ENCODE assay signal across 12 cellular contexts in genomic region chr5:135310328-135310989, GRCh38.
A peak's percentile ranks its signal among the peaks of the same experiment; 100 is the strongest.
DNase-seq lines count a peak whose midpoint lies in the region; ATAC-seq lines count a peak whose summit lies in the region.
"Had no signal": no experiment of that assay in that cellular context is flagged by ENCODE, and none has a peak within 500 bp of the region (broad histone marks: within the 10 kb centered on the region; RNA-seq: fewer than 3 reads in every experiment).

No MANE protein-coding gene starts in this region.

- peak overlapping the region; percentile 77 for H3K27ac ChIP-seq in KOPT-K1 (ENCODE audit: low read depth, low read length, poor library complexity, severe bottlenecking)
- H3K27ac ChIP-seq: right atrium auricular region, tibial artery had no signal

- no peaks in the 10 kb centered on the region for H3K9me3 ChIP-seq in KOPT-K1 (ENCODE audit: insufficient read depth, low read length, poor library complexity, severe bottlenecking)
- no peaks in the 10 kb centered on the region for H3K9me3 ChIP-seq in T-helper 17 cell (ENCODE audit: control insufficient read depth, low read length, poor library complexity, severe bottlenecking)
- H3K9me3 ChIP-seq: right atrium auricular region, tibial artery had no signal

- H3K27me3 Mint-ChIP-seq in T-helper 2 cell treated with Interferon-gamma antibody and Interleukin-4, amounts not matched to agents 5 μg/mL and 100 μg/mL, for 36 hours (ENCODE audit: low read depth), result no peaks in the 10 kb centered on the region
- peaks cover 7% of the 10 kb centered on the region for H3K27me3 Mint-ChIP-seq in activated T-helper 17 cell treated with anti-CD3 and anti-CD28 coated beads, Interleukin-2, amount 50 U/mL, for 72 hours
- H3K27me3 Mint-ChIP-seq in T-helper 17 cell, result peaks cover 20% of the 10 kb centered on the region

- peaks cover 56% of the 10 kb centered on the region for H3K4me1 Mint-ChIP-seq in T-helper 2 cell treated with Interferon-gamma antibody and Interleukin-4, amounts not matched to agents 5 μg/mL and 100 μg/mL, for 36 hours (ENCODE audit: low read depth)
- peaks cover 18% of the 10 kb centered on the region for H3K4me1 Mint-ChIP-seq in activated T-helper 17 cell treated with anti-CD3 and anti-CD28 coated beads, Interleukin-2, amount 50 U/mL, for 72 hours
- H3K4me1 Mint-ChIP-seq in T-helper 17 cell, result peaks cover 3% of the 10 kb centered on the region

- H3K27ac Mint-ChIP-seq in T-helper 2 cell treated with Interferon-gamma antibody and Interleukin-4, amounts not matched to agents 5 μg/mL and 100 μg/mL, for 36 hours, result peak overlapping the region; percentile 77
- peak overlapping the region; percentile 38 for H3K27ac Mint-ChIP-seq in activated T-helper 17 cell treated with anti-CD3 and anti-CD28 coated beads, Interleukin-2, amount 50 U/mL, for 72 hours
- H3K27ac Mint-ChIP-seq in T-helper 17 cell, result no peak overlapping the region
- H3K27ac Mint-ChIP-seq: immature natural killer cell had no signal

- peak overlapping the region; percentile 40 for H3K4me3 Mint-ChIP-seq in T-helper 2 cell treated with Interferon-gamma antibody and Interleukin-4, amounts not matched to agents 5 μg/mL and 100 μg/mL, for 36 hours
- H3K4me3 Mint-ChIP-seq in activated T-helper 17 cell treated with anti-CD3 and anti-CD28 coated beads, Interleukin-2, amount 50 U/mL, for 72 hours, result no peak overlapping the region
- H3K4me3 Mint-ChIP-seq in T-helper 17 cell, result no peak overlapping the region
- H3K4me3 Mint-ChIP-seq: immature natural killer cell had no signal

- H3K36me3 ChIP-seq in KOPT-K1 (ENCODE audit: insufficient read depth, low read length), result no peaks in the 10 kb centered on the region
- H3K36me3 ChIP-seq: right atrium auricular region, tibial artery had no signal

- H3K9me3 Mint-ChIP-seq in T-helper 2 cell treated with Interferon-gamma antibody and Interleukin-4, amounts not matched to agents 5 μg/mL and 100 μg/mL, for 36 hours, result no peaks in the 10 kb centered on the region
- no peaks in the 10 kb centered on the region for H3K9me3 Mint-ChIP-seq in activated T-helper 17 cell treated with anti-CD3 and anti-CD28 coated beads, Interleukin-2, amount 50 U/mL, for 72 hours
- H3K9me3 Mint-ChIP-seq: immature natural killer cell had no signal

- ATAC-seq in activated T-helper 17 cell treated with anti-CD3 and anti-CD28 coated beads, Interleukin-2, amount 50 U/mL, for 72 hours (replicated peaks), result peak; percentile 48
- peak; percentile 91 for ATAC-seq in left lobe of liver
- no peak for ATAC-seq in HG03432 (IDR thresholded peaks at IDR 0.05; ENCODE audit: unreplicated experiment)
- no peak for ATAC-seq in T-helper 17 cell
- ATAC-seq in HG02938 (IDR thresholded peaks at IDR 0.05; ENCODE audit: unreplicated experiment), result no peak

- H3K36me3 Mint-ChIP-seq in T-helper 2 cell treated with Interferon-gamma antibody and Interleukin-4, amounts not matched to agents 5 μg/mL and 100 μg/mL, for 36 hours (ENCODE audit: low read depth), result no peaks in the 10 kb centered on the region
- no peaks in the 10 kb centered on the region for H3K36me3 Mint-ChIP-seq in activated T-helper 17 cell treated with anti-CD3 and anti-CD28 coated beads, Interleukin-2, amount 50 U/mL, for 72 hours (ENCODE audit: low read depth)
- H3K36me3 Mint-ChIP-seq in T-helper 17 cell (ENCODE audit: low read depth), result peaks cover 4% of the 10 kb centered on the region
- H3K36me3 Mint-ChIP-seq: immature natural killer cell had no signal

- DNase-seq in T-helper 2 cell treated with Interferon-gamma antibody and Interleukin-4, amounts not matched to agents 5 μg/mL and 100 μg/mL, for 36 hours (ENCODE audit: low spot score), result peak; percentile 0
- DNase-seq in T-helper 2 cell (no peak), left lobe of liver (ENCODE audit: low spot score) (peak; percentile 79), T-helper 17 cell (no peak)
- DNase-seq: immature natural killer cell, NCI-H1436, tibial artery had no signal

Comparison
In these comparisons a context has a peak if more than half of its experiments do, and no peak if none do; other contexts are left out.
1. DNase-seq: peak in T-helper 2 cell treated with Interferon-gamma antibody and Interleukin-4, amounts not matched to agents 5 μg/mL and 100 μg/mL, for 36 hours (single experiment) and left lobe of liver (single experiment); none in T-helper 2 cell (0 of 5) and T-helper 17 cell (0 of 3).
2. ATAC-seq: peak in activated T-helper 17 cell treated with anti-CD3 and anti-CD28 coated beads, Interleukin-2, amount 50 U/mL, for 72 hours (single experiment) and left lobe of liver (single experiment); none in HG03432 (single experiment), T-helper 17 cell (single experiment) and HG02938 (single experiment).